In the genomic region with DNA sequence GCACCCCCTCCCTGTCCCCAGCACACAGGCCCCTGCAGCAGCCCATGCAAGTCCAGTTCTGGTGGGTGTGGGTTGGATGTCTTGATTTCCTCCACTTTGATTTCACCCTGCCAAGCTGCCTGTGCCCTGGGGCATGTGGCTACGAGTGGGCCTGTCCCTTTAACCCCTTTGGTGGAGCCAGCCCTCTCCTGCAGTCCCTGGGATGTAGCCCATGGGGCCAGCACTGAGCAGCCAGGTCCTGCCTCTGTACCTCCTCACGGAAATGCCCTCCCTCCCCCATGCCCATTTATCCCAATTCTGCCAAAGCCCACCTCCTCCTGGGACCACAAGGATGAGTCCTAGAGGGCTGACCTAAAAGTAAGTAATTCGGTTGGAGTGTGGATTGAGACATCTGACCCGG, we compare ENCODE assay signal across 1 cellular context.
TF ChIP-seq lines count a peak whose summit lies in the region.

No MANE protein-coding gene starts in this region.

TF ChIP-seq in HEK293T, 16 proteins besides CTCF, POLR2A, EP300 and RAD21 (continued from another document):
- TF ChIP-seq CTBP1 (IDR thresholded peaks at IDR 0.05; ENCODE audit: borderline replicate concordance) (no peak), SP1 (IDR thresholded peaks at IDR 0.05) (no peak), ARNT (IDR thresholded peaks at IDR 0.05) (no peak), SUZ12 (IDR thresholded peaks at IDR 0.05) (no peak), ZNF384 (IDR thresholded peaks at IDR 0.05) (no peak), FOXM1 (IDR thresholded peaks at IDR 0.05; ENCODE audit: borderline replicate concordance) (no peak), ELF4 (IDR thresholded peaks at IDR 0.05) (no peak), TARDBP (IDR thresholded peaks at IDR 0.05) (no peak), HDGF (IDR thresholded peaks at IDR 0.05; ENCODE audit: borderline replicate concordance) (no peak), FOXK2 (IDR thresholded peaks at IDR 0.05) (no peak), FOXA1 (IDR thresholded peaks at IDR 0.05) (no peak), BHLHE40 (IDR thresholded peaks at IDR 0.05; ENCODE audit: borderline replicate concordance) (no peak), NFRKB (IDR thresholded peaks at IDR 0.05) (no peak)
- TF ChIP-seq, protein P1, sequence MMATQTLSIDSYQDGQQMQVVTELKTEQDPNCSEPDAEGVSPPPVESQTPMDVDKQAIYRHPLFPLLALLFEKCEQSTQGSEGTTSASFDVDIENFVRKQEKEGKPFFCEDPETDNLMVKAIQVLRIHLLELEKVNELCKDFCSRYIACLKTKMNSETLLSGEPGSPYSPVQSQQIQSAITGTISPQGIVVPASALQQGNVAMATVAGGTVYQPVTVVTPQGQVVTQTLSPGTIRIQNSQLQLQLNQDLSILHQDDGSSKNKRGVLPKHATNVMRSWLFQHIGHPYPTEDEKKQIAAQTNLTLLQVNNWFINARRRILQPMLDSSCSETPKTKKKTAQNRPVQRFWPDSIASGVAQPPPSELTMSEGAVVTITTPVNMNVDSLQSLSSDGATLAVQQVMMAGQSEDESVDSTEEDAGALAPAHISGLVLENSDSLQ (IDR thresholded peaks at IDR 0.05): no peak
